ENCODE assay signal across 15 cellular contexts in genomic region chr13:92221916-92222315, GRCh38.
A peak's percentile ranks its signal among the peaks of the same experiment; 100 is the strongest.
DNase-seq lines count a peak whose midpoint lies in the region; ATAC-seq and TF ChIP-seq lines count a peak whose summit lies in the region.
"Had no signal": no experiment of that assay in that cellular context is flagged by ENCODE, and none has a peak within 500 bp of the region (broad histone marks: within the 10 kb centered on the region; RNA-seq: fewer than 3 reads in every experiment).

No MANE protein-coding gene starts in this region.

- H3K36me3 ChIP-seq in endodermal cell (ENCODE audit: control insufficient read depth, insufficient read depth, low read length) (no peaks in the 10 kb centered on the region), neural progenitor cell (no peaks in the 10 kb centered on the region), heart left ventricle (no peaks in the 10 kb centered on the region)
- H3K36me3 ChIP-seq: BLaER1 treated with 17β-estradiol and CSF1 and Interleukin-3, amounts not matched to agents 10 nM and 100 nM had no signal

- H3K27me3 ChIP-seq in endodermal cell (ENCODE audit: control insufficient read depth, insufficient read depth, low read length, poor library complexity, severe bottlenecking) (no peaks in the 10 kb centered on the region), neural progenitor cell (no peaks in the 10 kb centered on the region), heart left ventricle (no peaks in the 10 kb centered on the region)
- H3K27me3 ChIP-seq: BLaER1 treated with 17β-estradiol and CSF1 and Interleukin-3, amounts not matched to agents 10 nM and 100 nM had no signal

- whole genome bisulfite sequencing in endodermal cell (ENCODE audit: insufficient coverage in 1 of 2, insufficient read length in 1 of 2), 2 experiments: 77 to 92% methylated on average over 2 to 4 of the region's 4 CpGs
- WGBS in heart left ventricle, 4 donors: 26 to 38% (median 31%) methylated on average over 4 of the region's 4 CpGs

- H2AFZ ChIP-seq in neural progenitor cell (replicated peaks): no peak overlapping the region
- H2AFZ ChIP-seq: PC-9 had no signal

- no peaks in the 10 kb centered on the region for H3K79me2 ChIP-seq in neural progenitor cell (ENCODE audit: low read depth)

- no peak overlapping the region for H3K27ac ChIP-seq in endodermal cell (ENCODE audit: low read depth, low read length)
- no peak overlapping the region for H3K27ac ChIP-seq in neural progenitor cell
- no peak overlapping the region for H3K27ac ChIP-seq in heart left ventricle
- H3K27ac ChIP-seq: BLaER1 treated with 17β-estradiol and CSF1 and Interleukin-3, amounts not matched to agents 10 nM and 100 nM; PC-9 had no signal

- intact Hi-C loops in heart left ventricle (cut with DNase I): no loop called here

- H3K4me3 Mint-ChIP-seq in endodermal cell: no peak overlapping the region
- no peak overlapping the region for H3K4me3 Mint-ChIP-seq in neural progenitor cell
- H3K4me3 Mint-ChIP-seq: CD8-positive, alpha-beta T cell; HFFc6 had no signal

- H4K20me1 ChIP-seq in neural progenitor cell (ENCODE audit: low read depth): no peaks in the 10 kb centered on the region
- H4K20me1 ChIP-seq: BLaER1 treated with 17β-estradiol and CSF1 and Interleukin-3, amounts not matched to agents 10 nM and 100 nM had no signal

- H3K4me3 ChIP-seq in endodermal cell (ENCODE audit: low read length): peak overlapping the region; percentile 5
- no peak overlapping the region for H3K4me3 ChIP-seq in neural progenitor cell
- H3K4me3 ChIP-seq in heart left ventricle: no peak overlapping the region
- H3K4me3 ChIP-seq: BLaER1 treated with 17β-estradiol and CSF1 and Interleukin-3, amounts not matched to agents 10 nM and 100 nM; PC-9 had no signal

- H3K9me3 ChIP-seq in endodermal cell (ENCODE audit: control insufficient read depth, low read length): no peaks in the 10 kb centered on the region
- no peaks in the 10 kb centered on the region for H3K9me3 ChIP-seq in neural progenitor cell (ENCODE audit: low read depth)
- H3K9me3 ChIP-seq in heart left ventricle: no peaks in the 10 kb centered on the region

- H3K27me3 Mint-ChIP-seq in endodermal cell (ENCODE audit: insufficient read depth) (no peaks in the 10 kb centered on the region), neural progenitor cell (ENCODE audit: insufficient read depth, low read depth) (no peaks in the 10 kb centered on the region)

- no peaks in the 10 kb centered on the region for H3K36me3 Mint-ChIP-seq in endodermal cell (ENCODE audit: low read depth)
- H3K36me3 Mint-ChIP-seq in neural progenitor cell: no peaks in the 10 kb centered on the region
- H3K36me3 Mint-ChIP-seq: CD8-positive, alpha-beta T cell had no signal

- ATAC-seq in GM18511 (IDR thresholded peaks at IDR 0.05; ENCODE audit: unreplicated experiment) (no peak), heart left ventricle (no peak), GM18868 (IDR thresholded peaks at IDR 0.05; ENCODE audit: unreplicated experiment) (no peak)
- ATAC-seq: CD8-positive, alpha-beta T cell had no signal

- H3K27ac Mint-ChIP-seq in endodermal cell (no peak overlapping the region), neural progenitor cell (no peak overlapping the region)
- H3K27ac Mint-ChIP-seq: CD8-positive, alpha-beta T cell; HFFc6 had no signal

- H3K4me2 ChIP-seq in neural progenitor cell: no peak overlapping the region
- H3K4me2 ChIP-seq: BLaER1 treated with 17β-estradiol and CSF1 and Interleukin-3, amounts not matched to agents 10 nM and 100 nM; PC-9 had no signal

- no peaks in the 10 kb centered on the region for H3F3A ChIP-seq in neural progenitor cell (ENCODE audit: low read depth)

- TF ChIP-seq POLR2A in heart left ventricle (IDR thresholded peaks at IDR 0.05): no peak

- peak; percentile 68 for DNase-seq in GF-D8 (lab: John Stamatoyannopoulos, UW)
- peak; percentile 30 for DNase-seq in NCI-H146 treated with DMSO at 0.1 percent for 48 hours (lab: John Stamatoyannopoulos, UW; ENCODE audit: unreplicated experiment)
- DNase-seq in endodermal cell: no peak
- peak; percentile 13 for DNase-seq in neural progenitor cell (ENCODE audit: low spot score)
- no peak for DNase-seq in heart left ventricle
- DNase-seq: CD8-positive, alpha-beta T cell; H7; HFFc6; KG1; NCI-H1105 treated with DMSO at 0.1 percent for 48 hours; NCI-H187; PC-9 had no signal

- H3K4me1 ChIP-seq in endodermal cell (ENCODE audit: control insufficient read depth, insufficient read depth, low read length) (no peaks in the 10 kb centered on the region), neural progenitor cell (peaks cover 8% of the 10 kb centered on the region), heart left ventricle (peaks cover 0 to 5% (median 0%) of the 10 kb centered on the region in 12 donors)

- H3K9me3 Mint-ChIP-seq in endodermal cell (no peaks in the 10 kb centered on the region), neural progenitor cell (no peaks in the 10 kb centered on the region)

- H3K9ac ChIP-seq in endodermal cell (ENCODE audit: extremely low read depth, low read length, poor library complexity, severe bottlenecking) (no peak overlapping the region), neural progenitor cell (no peak overlapping the region)
- H3K9ac ChIP-seq: BLaER1 treated with 17β-estradiol and CSF1 and Interleukin-3, amounts not matched to agents 10 nM and 100 nM had no signal

- H3K4me1 Mint-ChIP-seq in endodermal cell: peaks cover 20% of the 10 kb centered on the region
- peaks cover 12% of the 10 kb centered on the region for H3K4me1 Mint-ChIP-seq in neural progenitor cell

- TF ChIP-seq CTCF in endodermal cell (conservative IDR thresholded peaks at IDR 0.05) (no peak), neural progenitor cell (IDR thresholded peaks at IDR 0.05) (no peak), heart left ventricle (IDR thresholded peaks at IDR 0.05) (no peak)

Comparison
In these comparisons a context has a peak if more than half of its experiments do, and no peak if none do; other contexts are left out.
1. DNase-seq: peak in GF-D8 (single experiment), NCI-H146 treated with DMSO at 0.1 percent for 48 hours (single experiment) and neural progenitor cell (single experiment); none in endodermal cell (single experiment) and heart left ventricle (0 of 5).